In the genomic region with DNA sequence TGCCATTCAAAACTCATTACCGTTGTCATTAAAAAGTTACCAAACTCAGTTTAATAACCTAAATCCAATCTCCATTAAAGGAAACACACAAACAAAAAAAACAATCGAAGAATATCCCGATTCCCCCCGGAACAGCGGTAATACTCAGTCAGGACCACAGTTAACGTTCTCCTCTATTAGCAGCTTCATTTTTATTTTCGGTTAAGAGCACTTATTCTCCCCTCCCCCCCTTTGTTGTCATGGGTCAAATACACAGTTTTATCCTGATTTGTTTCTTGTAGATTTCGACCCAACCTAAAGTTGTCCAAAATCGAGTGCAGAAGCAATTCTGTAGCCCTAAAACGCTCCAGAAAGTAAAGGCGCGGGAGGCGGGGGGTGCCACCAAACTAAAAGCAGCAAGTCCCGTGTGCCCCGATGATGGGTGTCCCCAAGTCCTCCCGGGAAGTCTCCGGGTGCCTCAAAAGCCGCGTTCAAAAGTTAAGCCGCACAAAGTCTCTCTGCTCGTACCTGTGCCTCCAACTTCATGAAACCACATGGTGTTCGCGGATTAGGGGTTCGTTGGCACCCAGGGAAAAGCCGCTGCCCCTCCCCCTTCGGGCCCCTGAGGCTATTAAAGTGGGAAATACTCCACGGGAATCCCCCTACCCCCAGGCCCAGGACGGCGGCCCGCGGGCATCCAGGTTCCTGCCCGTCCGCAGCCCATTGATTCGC, we compare ENCODE assay signal across 8 cellular contexts. TPM values are rescaled to one million over a fixed set of nuclear protein-coding genes. Genes with fewer than 3 reads are reported as not detected.
DNase-seq lines count a peak whose midpoint lies in the region; ATAC-seq, FAIRE-seq and TF ChIP-seq lines count a peak whose summit lies in the region.

No MANE protein-coding gene starts in this region.

- 1% methylated on average over 27 of the region's 34 CpGs for WGBS in A549 (ENCODE audit: missing lambda C conversion rate)
- 0 to 1% (median 0%) methylated on average over 15 to 34 of the region's 34 CpGs for WGBS in adrenal gland, 4 donors

- H3K36me3 ChIP-seq in PC-3 (ENCODE audit: low read depth, low read length): peaks cover 33% of the 10 kb centered on the region
- H3K36me3 ChIP-seq in adrenal gland (replicated peaks in 1 of 2): peaks cover 0 to 26% of the 10 kb centered on the region in 2 donors

- no peak overlapping the region for H2AFZ ChIP-seq in PC-3 (ENCODE audit: low read length)

- TF ChIP-seq CTCF in A549 (IDR thresholded peaks at IDR 0.05): no peak
- TF ChIP-seq CTCF in PC-3 (conservative IDR thresholded peaks at IDR 0.05; ENCODE audit: low read depth, low read length): no peak
- TF ChIP-seq CTCF in adrenal gland (IDR thresholded peaks at IDR 0.05): no peak

- H3K4me3 ChIP-seq in A549 (peak overlapping the region; percentile 96), PC-3 (ENCODE audit: low read length) (peak overlapping the region; percentile 97), adrenal gland (peak overlapping the region; percentile 95 to 100 (median 96))

- peaks cover 67% of the 10 kb centered on the region for H3K79me2 ChIP-seq in PC-3 (ENCODE audit: low read length)

- peak overlapping the region; percentile 91 to 96 (median 92) for H3K4me3 Mint-ChIP-seq in immature natural killer cell

- peak overlapping the region; percentile 93 to 98 for H3K27ac ChIP-seq in A549
- peak overlapping the region; percentile 83 for H3K27ac ChIP-seq in PC-3 (ENCODE audit: low read length)
- peak overlapping the region; percentile 91 to 100 (median 99) for H3K27ac ChIP-seq in adrenal gland

- H3K4me2 ChIP-seq in A549 (peak overlapping the region; percentile 88), PC-3 (ENCODE audit: low read length) (peak overlapping the region; percentile 83)

- FAIRE-seq in A549 (lab: Jason Lieb, UNC): no peak

- H3K9me3 ChIP-seq in A549: no peaks in the 10 kb centered on the region
- H3K9me3 ChIP-seq in PC-3 (ENCODE audit: low read length): no peaks in the 10 kb centered on the region
- H3K9me3 ChIP-seq in adrenal gland (replicated peaks in 1 of 3): no peaks in the 10 kb centered on the region

- H3K4me1 Mint-ChIP-seq in immature natural killer cell: peaks cover 34 to 38% of the 10 kb centered on the region in 2 donors

- POLR2A ChIA-PET in A549 (lab: Yijun Ruan, JAX): interaction anchor here (0.6 to 0.8 kb wide), 2 partner anchors 10 to 20 kb away, joined by 3 to 6 read pairs; no protein-coding TSS in a partner anchor
- POLR2A ChIA-PET in PC-3 (lab: Charles Lee; ENCODE audit: unreplicated experiment): no interaction called here

- ATAC-seq in A549: peak; percentile 3 to 31; a peak in 3 of 6 replicates
- peak; percentile 7 for ATAC-seq in GM21367 (IDR thresholded peaks at IDR 0.05; ENCODE audit: unreplicated experiment)
- ATAC-seq in PC-3: peak; percentile 3; the same call in 1 of the 2 replicates
- ATAC-seq in HG02840 (IDR thresholded peaks at IDR 0.05; ENCODE audit: low FRiP score, unreplicated experiment): no peak

- CTCF ChIA-PET in A549 (lab: Yijun Ruan, JAX) (interaction anchor here (1.7 to 4.1 kb wide), 5 partner anchors 8 to 68 kb away, joined by 6 to 16 read pairs (median 8); no protein-coding TSS in a partner anchor), PC-3 (lab: Charles Lee) (interaction anchor here (1.3 kb wide), 1 partner anchor 20 kb away, joined by 4 read pairs; no protein-coding TSS in a partner anchor)

- BruUV-seq in PC-3 (replicated peaks; lab: Mats Ljungman, UMichigan): TSS peak; percentile 60

- H3K4me1 ChIP-seq in A549: peaks cover 15% of the 10 kb centered on the region; the same call in 2 of the 3 replicates
- H3K4me1 ChIP-seq in PC-3 (ENCODE audit: insufficient read depth, low read length): peaks cover 25% of the 10 kb centered on the region
- H3K4me1 ChIP-seq in adrenal gland (replicated peaks in 1 of 2): peaks cover 0 to 27% of the 10 kb centered on the region in 2 donors

- TF ChIP-seq RAD21 in A549 (conservative IDR thresholded peaks at IDR 0.05 in 1 of 2, IDR thresholded peaks at IDR 0.05 in 1 of 2): no peak

- peaks cover 39% of the 10 kb centered on the region for H4K20me1 ChIP-seq in PC-3 (ENCODE audit: low read length)

- peak overlapping the region; percentile 96 for H3K9ac ChIP-seq in PC-3 (ENCODE audit: low read length)

- H3K9me2 ChIP-seq in PC-3 (replicated peaks; ENCODE audit: low read length): no peaks in the 10 kb centered on the region

- no peak for DNase-seq in A549 (ENCODE audit: low read depth in 1 of 2, low spot score in 1 of 2)
- DNase-seq in PC-3: no peak
- peak in 4 of 7 donors; percentile 19 to 50 (median 33) for DNase-seq in adrenal gland
- DNase-seq in immature natural killer cell: peak in 1 of 3 donors; percentile 28
- DNase-seq in stimulated activated CD4-positive, alpha-beta T cell treated with anti-CD3 and anti-CD28 coated beads, Interleukin-15, amount 100 ng/mL, for 24 hours: peak; percentile 53
- no peak for DNase-seq in NCI-H2227 (lab: John Stamatoyannopoulos, UW; ENCODE audit: unreplicated experiment)

- H3K36me3 Mint-ChIP-seq in immature natural killer cell: peaks cover 0 to 2% (median 0%) of the 10 kb centered on the region in 3 donors

- intact Hi-C loops in PC-3 (cut with micrococcal nuclease): no loop called here
- intact Hi-C loops in adrenal gland (cut with DNase I): loop anchor here in 1 of 2 donors (10.0 kb wide), 1 partner anchor 127 kb away; no protein-coding TSS in a partner anchor

- no peaks in the 10 kb centered on the region for H3K9me3 Mint-ChIP-seq in immature natural killer cell

- no peaks in the 10 kb centered on the region for H3F3A ChIP-seq in PC-3 (ENCODE audit: low read length, unreplicated experiment)

- TF ChIP-seq EP300 in A549 (IDR thresholded peaks at IDR 0.05): no peak

- peaks cover 10 to 22% (median 12%) of the 10 kb centered on the region in 3 donors for H3K27me3 Mint-ChIP-seq in immature natural killer cell (ENCODE audit: low read depth in 3 of 3)

- H3K27ac Mint-ChIP-seq in immature natural killer cell: peak overlapping the region; percentile 76 to 96 (median 90)

- no peak for TF ChIP-seq POLR2A in A549 (IDR thresholded peaks at IDR 0.05; ENCODE audit: low read length)
- TF ChIP-seq POLR2A in adrenal gland (IDR thresholded peaks at IDR 0.05): no peak

- H3K27me3 ChIP-seq in PC-3 (ENCODE audit: low read length) (no peaks in the 10 kb centered on the region), adrenal gland (no peaks in the 10 kb centered on the region)

TF ChIP-seq in A549, 52 proteins besides CTCF, POLR2A, EP300 and RAD21 (continues in another document):
- TF ChIP-seq ZC3H11A (IDR thresholded peaks at IDR 0.05) (no peak), RARB (CRISPR knock-in tag; IDR thresholded peaks at IDR 0.05) (no peak), CHD2 (IDR thresholded peaks at IDR 0.05; ENCODE audit: low read length, partially characterized antibody) (no peak), MAFK (IDR thresholded peaks at IDR 0.05; ENCODE audit: partially characterized antibody) (no peak), RCOR1 (IDR thresholded peaks at IDR 0.05; ENCODE audit: low read depth, low read length) (no peak), NFE2L2 (conservative IDR thresholded peaks at IDR 0.05; ENCODE audit: low read length) (no peak), CBX2 (IDR thresholded peaks at IDR 0.05; ENCODE audit: borderline replicate concordance, low read depth) (no peak)
- TF ChIP-seq, protein P1, sequence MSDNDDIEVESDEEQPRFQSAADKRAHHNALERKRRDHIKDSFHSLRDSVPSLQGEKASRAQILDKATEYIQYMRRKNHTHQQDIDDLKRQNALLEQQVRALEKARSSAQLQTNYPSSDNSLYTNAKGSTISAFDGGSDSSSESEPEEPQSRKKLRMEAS (IDR thresholded peaks at IDR 0.05): no peak

RNA-seq across cellular contexts. Expression of a gene that starts 1.0 kb away (rescaled TPM):
- polyA plus RNA-seq in A549 (2011; rRNA removed) (400 and 545 TPM in 2 replicates), A549 (2017; fragmentation: RNase III; extraction: RNeasy Plus Mini Kit Qiagen cat#74134 plus additional on column Dnase treatment) (452 to 573 TPM (median 525 TPM) in 3 replicates), adrenal gland (100 to 1,000 TPM in 1 of 3 donors, 10 to 100 TPM in 2; 54.9 to 331 (median 65.6) TPM), immature natural killer cell (100 to 1,000 TPM; 214 to 427 (median 404) TPM)
- 90.1 and 91.1 TPM in 2 replicates for polyA plus RNA-seq in A549 (2012; cell fraction: cytosol; rRNA removed)
- 21.1 and 34.7 TPM in 2 replicates for polyA plus RNA-seq in A549 (2012; cell fraction: nucleus; rRNA removed)
- polyA minus RNA-seq in A549 (2011; rRNA and poly(A)+ RNA removed): 119 and 127 TPM in 2 replicates
- total RNA-seq in PC-3 (2014; rRNA removed) (244 and 282 TPM in 2 replicates), adrenal gland (100 to 1,000 TPM in 5 of 8 donors, 10 to 100 TPM in 3; 65.2 to 371 (median 245) TPM)

RNA-seq across cellular contexts. Expression of a gene that starts 23.7 kb away (rescaled TPM):
- polyA plus RNA-seq in A549 (2011; rRNA removed) (110 and 124 TPM in 2 replicates), A549 (2017; fragmentation: RNase III; extraction: RNeasy Plus Mini Kit Qiagen cat#74134 plus additional on column Dnase treatment) (83.4 to 87.1 TPM (median 84.1 TPM) in 3 replicates), adrenal gland (10 to 100 TPM; 24.1 to 51.5 (median 40.0) TPM), immature natural killer cell (10 to 100 TPM; 28.3 to 47.8 (median 41.1) TPM)
- 203 and 209 TPM in 2 replicates for polyA plus RNA-seq in A549 (2012; cell fraction: cytosol; rRNA removed)
- 485 and 663 TPM in 2 replicates for polyA plus RNA-seq in A549 (2012; cell fraction: nucleus; rRNA removed)
- 109 and 125 TPM in 2 replicates for polyA minus RNA-seq in A549 (2011; rRNA and poly(A)+ RNA removed)
- total RNA-seq in PC-3 (2014; rRNA removed) (91.5 and 95.6 TPM in 2 replicates), adrenal gland (10 to 100 TPM; 18.7 to 53.8 (median 33.5) TPM)

RNA-seq across cellular contexts. Expression of a gene that starts 27.5 kb away (rescaled TPM):
- polyA plus RNA-seq in A549 (2011; rRNA removed) (141 and 196 TPM in 2 replicates), A549 (2017; fragmentation: RNase III; extraction: RNeasy Plus Mini Kit Qiagen cat#74134 plus additional on column Dnase treatment) (623 to 739 TPM (median 629 TPM) in 3 replicates), adrenal gland (100 to 1,000 TPM in 2 of 3 donors, 10 to 100 TPM in 1; 98.6 to 161 (median 102) TPM), immature natural killer cell (100 to 1,000 TPM; 105 to 168 (median 133) TPM)
- polyA plus RNA-seq in A549 (2012; cell fraction: cytosol; rRNA removed): 483 and 502 TPM in 2 replicates
- 360 and 387 TPM in 2 replicates for polyA plus RNA-seq in A549 (2012; cell fraction: nucleus; rRNA removed)
- polyA minus RNA-seq in A549 (2011; rRNA and poly(A)+ RNA removed): 49.1 and 91.6 TPM in 2 replicates
- total RNA-seq in PC-3 (2014; rRNA removed) (674 and 705 TPM in 2 replicates), adrenal gland (100 to 1,000 TPM in 1 of 8 donors, 10 to 100 TPM in 7; 34.2 to 232 (median 58.8) TPM)

RNA-seq across cellular contexts. Expression of a gene that starts 50.2 kb away (rescaled TPM):
- polyA plus RNA-seq in A549 (2011; rRNA removed) (54.5 and 73.7 TPM in 2 replicates), A549 (2017; fragmentation: RNase III; extraction: RNeasy Plus Mini Kit Qiagen cat#74134 plus additional on column Dnase treatment) (83.8 to 92.2 TPM (median 91.4 TPM) in 3 replicates), adrenal gland (100 to 1,000 TPM in 2 of 3 donors, 10 to 100 TPM in 1; 20.6 to 124 (median 114) TPM), immature natural killer cell (100 to 1,000 TPM in 1 of 3 donors, 10 to 100 TPM in 2; 80.3 to 111 (median 88.8) TPM)
- 174 and 199 TPM in 2 replicates for polyA plus RNA-seq in A549 (2012; cell fraction: cytosol; rRNA removed)
- 280 and 344 TPM in 2 replicates for polyA plus RNA-seq in A549 (2012; cell fraction: nucleus; rRNA removed)
- 31.1 and 36.1 TPM in 2 replicates for polyA minus RNA-seq in A549 (2011; rRNA and poly(A)+ RNA removed)
- total RNA-seq in PC-3 (2014; rRNA removed) (116 and 131 TPM in 2 replicates), adrenal gland (100 to 1,000 TPM in 1 of 8 donors, 10 to 100 TPM in 7; 33.4 to 112 (median 62.9) TPM)

Comparison
In these comparisons a context has a peak if more than half of its experiments do, and no peak if none do; other contexts are left out.
1. DNase-seq: peak in adrenal gland (4 of 7) and stimulated activated CD4-positive, alpha-beta T cell treated with anti-CD3 and anti-CD28 coated beads, Interleukin-15, amount 100 ng/mL, for 24 hours (single experiment); none in A549 (0 of 2), PC-3 (single experiment) and NCI-H2227 (single experiment).
2. Peak in every context shown above with its lines, with median percentiles within 50 percentile points of each other: H3K27ac ChIP-seq and H3K4me3 ChIP-seq.